ENCODE assay signal across 9 cellular contexts in the genomic region with DNA sequence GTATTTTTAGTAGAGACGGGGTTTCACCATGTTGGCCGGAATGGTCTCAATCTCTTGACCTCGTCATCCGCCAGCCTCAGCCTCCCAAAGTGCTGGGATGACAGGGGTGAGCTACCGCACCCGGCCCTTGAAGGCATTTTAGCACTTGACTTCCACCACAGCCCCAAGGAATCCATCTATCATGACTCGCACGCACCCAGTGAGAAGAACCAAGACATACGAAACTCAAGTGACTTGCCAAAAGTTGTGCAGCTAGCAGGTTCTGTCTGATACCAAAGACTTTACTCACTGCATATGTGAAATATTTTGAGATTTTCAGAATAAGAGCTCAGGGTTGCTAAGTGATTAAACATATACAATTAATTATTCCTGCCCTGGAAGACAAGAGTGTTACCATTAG. TPM values are rescaled to one million over a fixed set of nuclear protein-coding genes. Genes with fewer than 3 reads are reported as not detected.
DNase-seq lines count a peak whose midpoint lies in the region; ATAC-seq, FAIRE-seq and TF ChIP-seq lines count a peak whose summit lies in the region.
"Had no signal": no experiment of that assay in that cellular context is flagged by ENCODE, and none has a peak within 500 bp of the region (broad histone marks: within the 10 kb centered on the region; RNA-seq: fewer than 3 reads in every experiment).

No MANE protein-coding gene starts in this region.

- H3K36me3 ChIP-seq in esophagus squamous epithelium (no peaks in the 10 kb centered on the region), smooth muscle cell (ENCODE audit: low read depth) (no peaks in the 10 kb centered on the region), colonic mucosa (no peaks in the 10 kb centered on the region)

- no peak for TF ChIP-seq CTCF in esophagus squamous epithelium (IDR thresholded peaks at IDR 0.05)
- TF ChIP-seq CTCF in smooth muscle cell (IDR thresholded peaks at IDR 0.05; ENCODE audit: borderline replicate concordance, insufficient read depth, poor library complexity, severe bottlenecking), result no peak
- TF ChIP-seq CTCF in colonic mucosa (IDR thresholded peaks at IDR 0.05), result no peak

- H3K4me1 ChIP-seq in esophagus squamous epithelium (peaks cover 17 to 64% (median 17%) of the 10 kb centered on the region in 3 donors), smooth muscle cell (ENCODE audit: low read depth) (peaks cover 23% of the 10 kb centered on the region), colonic mucosa (peaks cover 7% of the 10 kb centered on the region)

- H3K4me2 ChIP-seq in smooth muscle cell, result peak overlapping the region; percentile 79

- H3K79me2 ChIP-seq in smooth muscle cell (ENCODE audit: low read depth), result no peaks in the 10 kb centered on the region

- no peak overlapping the region for H3K9ac ChIP-seq in smooth muscle cell (ENCODE audit: low read depth)
- H3K9ac ChIP-seq in colonic mucosa (ENCODE audit: low read depth in 2 of 2, low read length in 2 of 2), result no peak overlapping the region

- H4K20me1 ChIP-seq in smooth muscle cell (ENCODE audit: low read depth), result no peaks in the 10 kb centered on the region

- FAIRE-seq in RCC 7860 (lab: Jason Lieb, UNC), result no peak

- DNase-seq in activated CD4-positive, alpha-beta T cell treated with anti-CD3 and anti-CD28 coated beads for 48 hours, result peak; percentile 47
- no peak for DNase-seq in activated CD4-positive, alpha-beta T cell treated with anti-CD3 and anti-CD28 coated beads, Interleukin-2, amount 50 U/mL, for 1 hour
- peak; percentile 18 for DNase-seq in RCC 7860 (ENCODE audit: low spot score)
- DNase-seq in esophagus squamous epithelium (lab: John Stamatoyannopoulos, UW), result no peak
- DNase-seq in smooth muscle cell (lab: John Stamatoyannopoulos, UW; ENCODE audit: unreplicated experiment), result no peak
- no peak for DNase-seq in colonic mucosa
- no peak for DNase-seq in central memory CD4-positive, alpha-beta T cell
- DNase-seq: NCI-H526 had no signal

- H3K9me3 ChIP-seq in esophagus squamous epithelium (no peaks in the 10 kb centered on the region), smooth muscle cell (replicated peaks; ENCODE audit: low read depth) (no peaks in the 10 kb centered on the region), colonic mucosa (no peaks in the 10 kb centered on the region)

- H3K4me3 ChIP-seq in esophagus squamous epithelium, result no peak overlapping the region
- H3K4me3 ChIP-seq in smooth muscle cell, result no peak overlapping the region
- H3K4me3 ChIP-seq in colonic mucosa, result no peak overlapping the region

- intact Hi-C loops in esophagus squamous epithelium (cut with DNase I), result no loop called here
- intact Hi-C loops in colonic mucosa (cut with DNase I), result no loop called here

- peak overlapping the region in 3 of 4 donors; percentile 14 to 83 (median 38) for H3K27ac ChIP-seq in esophagus squamous epithelium
- H3K27ac ChIP-seq in smooth muscle cell (ENCODE audit: low read depth), result peak overlapping the region; percentile 63
- H3K27ac ChIP-seq in colonic mucosa, result no peak overlapping the region

- ATAC-seq in HG02852 (IDR thresholded peaks at IDR 0.05; ENCODE audit: unreplicated experiment), result no peak

- TF ChIP-seq POLR2A in esophagus squamous epithelium (IDR thresholded peaks at IDR 0.05), result no peak

- H3K27me3 ChIP-seq in esophagus squamous epithelium (no peaks in the 10 kb centered on the region), smooth muscle cell (ENCODE audit: low read depth) (no peaks in the 10 kb centered on the region), colonic mucosa (no peaks in the 10 kb centered on the region)

- WGBS in esophagus squamous epithelium, 2 donors, result 54 to 55% methylated on average over 6 to 8 of the region's 9 CpGs
- 68% methylated on average over 9 of the region's 9 CpGs for WGBS in smooth muscle cell (ENCODE audit: low lambda C conversion rate)

- peaks cover 21% of the 10 kb centered on the region for H3F3A ChIP-seq in smooth muscle cell (ENCODE audit: low read depth)

- no peak overlapping the region for H2AFZ ChIP-seq in smooth muscle cell (ENCODE audit: low read depth)

RNA-seq across cellular contexts. Expression of a gene that starts 21.0 kb away (rescaled TPM):
- 10 to 100 TPM in 2 of 4 donors, 1 to 10 TPM in 2; 1.5 to 24.6 (median 7.4) TPM for total RNA-seq in esophagus squamous epithelium
- total RNA-seq in smooth muscle cell, result 2.2 and 4.7 TPM in 2 replicates
- 3.5 and 4.2 TPM in 2 replicates for polyA plus RNA-seq in smooth muscle cell
- total RNA-seq in colonic mucosa, result 1 to 10 TPM; 5.3 to 6.6 TPM

Comparison
In these comparisons a context has a peak if more than half of its experiments do, and no peak if none do; other contexts are left out.
1. DNase-seq: peak in activated CD4-positive, alpha-beta T cell treated with anti-CD3 and anti-CD28 coated beads for 48 hours (single experiment) and RCC 7860 (single experiment); none in activated CD4-positive, alpha-beta T cell treated with anti-CD3 and anti-CD28 coated beads, Interleukin-2, amount 50 U/mL, for 1 hour (single experiment), esophagus squamous epithelium (single experiment), smooth muscle cell (single experiment), colonic mucosa (single experiment) and central memory CD4-positive, alpha-beta T cell (single experiment).